In the genomic region with DNA sequence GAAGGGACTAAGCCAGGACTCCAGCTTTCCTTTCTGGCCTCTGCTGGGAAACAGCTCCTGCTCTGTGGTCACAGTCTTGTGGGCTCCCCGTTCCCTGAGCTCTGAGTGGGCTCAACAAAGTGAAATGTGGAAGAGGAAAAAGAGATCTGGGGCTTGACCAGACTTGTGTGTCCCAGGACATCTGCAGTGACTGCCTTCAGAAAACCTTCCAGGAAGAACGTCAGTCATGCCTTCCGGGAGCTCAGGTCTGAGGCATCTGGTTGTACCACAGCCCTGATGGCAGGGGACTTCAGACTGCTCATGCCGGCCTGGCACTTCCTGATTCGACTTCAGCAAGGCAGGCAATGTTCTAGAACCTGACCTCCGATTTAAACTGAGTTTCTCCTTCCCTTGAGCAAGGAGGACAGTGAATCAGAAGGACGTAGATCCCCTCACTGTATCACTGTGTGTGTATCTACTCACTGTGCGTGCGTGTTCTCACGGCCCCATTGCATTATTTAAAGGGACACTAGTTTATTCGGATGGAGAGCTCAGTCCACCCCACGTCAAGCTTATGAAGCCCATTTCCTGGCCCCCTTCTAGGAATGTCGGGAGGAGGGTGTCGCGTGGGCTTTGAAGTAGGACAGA, we compare ENCODE assay signal across 9 cellular contexts. TPM values are rescaled to one million over a fixed set of nuclear protein-coding genes. Genes with fewer than 3 reads are reported as not detected.
A peak's percentile ranks its signal among the peaks of the same experiment; 100 is the strongest.
DNase-seq lines count a peak whose midpoint lies in the region; ATAC-seq, FAIRE-seq and TF ChIP-seq lines count a peak whose summit lies in the region.
"Had no signal": no experiment of that assay in that cellular context is flagged by ENCODE, and none has a peak within 500 bp of the region (broad histone marks: within the 10 kb centered on the region; RNA-seq: fewer than 3 reads in every experiment).

No MANE protein-coding gene starts in this region.

- dilution Hi-C loops in keratinocyte (cut with MboI; ENCODE audit: extremely low pct_ligation_motif_present, low sequenced_read_pairs), result no loop called here

- H3K9ac ChIP-seq in keratinocyte (ENCODE audit: control insufficient read depth, extremely low read depth, insufficient read depth, low read length), result no peak overlapping the region

- TF ChIP-seq POLR2A in stomach (IDR thresholded peaks at IDR 0.05), result no peak

- DNase-seq in AG20443 (ENCODE audit: low spot score) (peak; percentile 58), HS-27A (ENCODE audit: low read depth) (peak; percentile 39), keratinocyte (ENCODE audit: low read depth, low spot score) (no peak), stomach (no peak), mucosa of gallbladder (ENCODE audit: low spot score) (no peak)

- H3K36me3 ChIP-seq in keratinocyte (ENCODE audit: control insufficient read depth in 2 of 2, extremely low read depth in 1 of 2, insufficient read depth in 2 of 2, low read length in 2 of 2), result no peaks in the 10 kb centered on the region
- H3K36me3 ChIP-seq in stomach, result no peaks in the 10 kb centered on the region

- no peaks in the 10 kb centered on the region for H4K20me1 ChIP-seq in keratinocyte (ENCODE audit: control insufficient read depth, extremely low read depth, insufficient read depth, low read length)

- 20 to 30% (median 25%) methylated on average over 15 of the region's 15 CpGs for WGBS in stomach, 5 donors

- peak; percentile 58 for FAIRE-seq in keratinocyte (lab: Jason Lieb, UNC)

- no peak for TF ChIP-seq EP300 in stomach (IDR thresholded peaks at IDR 0.05)

- H3K4me1 ChIP-seq in keratinocyte (ENCODE audit: control insufficient read depth, extremely low read depth, insufficient read depth, low read length) (peaks cover 10% of the 10 kb centered on the region), stomach (peaks cover 15 to 21% (median 17%) of the 10 kb centered on the region in 4 donors)

- intact Hi-C loops in stomach (cut with DNase I; ENCODE audit: low total_unique reads), result no loop called here

- H3K9me1 ChIP-seq in keratinocyte (ENCODE audit: control insufficient read depth, extremely low read depth, insufficient read depth, low read length), result no peaks in the 10 kb centered on the region

- no peak for ATAC-seq in GM18873 (IDR thresholded peaks at IDR 0.05; ENCODE audit: low FRiP score, unreplicated experiment)
- ATAC-seq in HG02763 (IDR thresholded peaks at IDR 0.05; ENCODE audit: unreplicated experiment), result no peak
- ATAC-seq: HCT116 had no signal

- peak overlapping the region in 2 of 3 experiments; percentile 50 to 52 for H3K4me3 ChIP-seq in keratinocyte (ENCODE audit: control insufficient read depth in 2 of 3, extremely low read depth in 1 of 3, insufficient read depth in 2 of 3, low read depth in 1 of 3, low read length in 3 of 3)
- peak overlapping the region; percentile 52 to 77 (median 62) for H3K4me3 ChIP-seq in stomach

- peak overlapping the region; percentile 87 for H2AFZ ChIP-seq in keratinocyte (ENCODE audit: control insufficient read depth, low read length)

- H3K27ac ChIP-seq in angular gyrus (ENCODE audit: low read depth, low read length), result peak overlapping the region; percentile 29
- H3K27ac ChIP-seq in keratinocyte (ENCODE audit: control insufficient read depth, insufficient read depth, low read length), result no peak overlapping the region
- peak overlapping the region in 1 of 5 donors; percentile 35 for H3K27ac ChIP-seq in stomach

- H3K9me3 ChIP-seq in keratinocyte (ENCODE audit: control insufficient read depth, low read depth, low read length) (no peaks in the 10 kb centered on the region), stomach (peaks cover 0 to 3% (median 0%) of the 10 kb centered on the region in 4 donors)

- TF ChIP-seq CTCF in keratinocyte (optimal IDR thresholded peaks at IDR 0.05 in 1 of 3, IDR thresholded peaks at IDR 0.05 in 1 of 3, conservative IDR thresholded peaks at IDR 0.05 in 1 of 3; ENCODE audit: extremely low read depth in 1 of 3, insufficient read depth in 2 of 3, low read length in 3 of 3) (no peak), stomach (IDR thresholded peaks at IDR 0.05) (no peak)

- no peaks in the 10 kb centered on the region for H3K79me2 ChIP-seq in keratinocyte (ENCODE audit: control insufficient read depth, insufficient read depth, low read length)

- H3K4me2 ChIP-seq in keratinocyte (ENCODE audit: control insufficient read depth, extremely low read depth, insufficient read depth, low read depth, low read length), result peak overlapping the region; percentile 73

- H3K27me3 ChIP-seq in keratinocyte (ENCODE audit: control insufficient read depth, extremely low read depth, insufficient read depth, low read length), result peaks cover 32% of the 10 kb centered on the region
- peaks cover 0 to 51% (median 11%) of the 10 kb centered on the region in 3 donors for H3K27me3 ChIP-seq in stomach

RNA-seq across cellular contexts. Expression of a gene that starts 0.6 kb away (rescaled TPM):
- 0.12 TPM in 1 of 3 replicates, not detected in the others for polyA plus RNA-seq in keratinocyte
- polyA plus RNA-seq in keratinocyte (2011; ENCODE audit: low read depth), result not detected
- not detected in 2 replicates for polyA plus RNA-seq in keratinocyte (2011; cell fraction: cytosol; rRNA removed)
- 0.08 and 0.15 TPM in 2 replicates for polyA plus RNA-seq in keratinocyte (2011; cell fraction: nucleus; rRNA removed)
- polyA plus RNA-seq in keratinocyte (2012; ENCODE audit: low replicate concordance), result not detected in 2 replicates
- 0.10 TPM in 1 of 3 replicates, not detected in the others for polyA minus RNA-seq in keratinocyte
- polyA minus RNA-seq in keratinocyte (2011; cell fraction: cytosol; rRNA and poly(A)+ RNA removed), result not detected
- 0.21 and 0.31 TPM in 2 replicates for polyA minus RNA-seq in keratinocyte (2011; cell fraction: nucleus; rRNA and poly(A)+ RNA removed)
- total RNA-seq in stomach, result 1 to 10 TPM in 4 of 5 donors, not detected in 1; 2.0 to 5.1 (median 3.5) TPM
- polyA plus RNA-seq in stomach, result 1 to 10 TPM in 1 of 3 donors, under 1 TPM in 2; 0.40 to 1.2 (median 0.50) TPM
- 2.9 TPM for total RNA-seq in mucosa of gallbladder

Comparison
In these comparisons a context has a peak if more than half of its experiments do, and no peak if none do; other contexts are left out.
1. DNase-seq: peak in AG20443 (single experiment) and HS-27A (single experiment); none in keratinocyte (single experiment), stomach (single experiment) and mucosa of gallbladder (single experiment).